In genomic region chr12:65905941-65906471, GRCh38 we compare ENCODE assay signal across 15 cellular contexts.
DNase-seq lines count a peak whose midpoint lies in the region; TF ChIP-seq lines count a peak whose summit lies in the region.
"Had no signal": no experiment of that assay in that cellular context is flagged by ENCODE, and none has a peak within 500 bp of the region (broad histone marks: within the 10 kb centered on the region; RNA-seq: fewer than 3 reads in every experiment).

No MANE protein-coding gene starts in this region.

- TF ChIP-seq CTCF in HFFc6 (IDR thresholded peaks at IDR 0.05) = no peak
- TF ChIP-seq CTCF in nephron (IDR thresholded peaks at IDR 0.05; ENCODE audit: unreplicated experiment in 3 of 3) = no peak
- no peak for TF ChIP-seq CTCF in retinal pigment epithelial cell (conservative IDR thresholded peaks at IDR 0.05; ENCODE audit: low read depth, low read length)
- no peak for TF ChIP-seq CTCF in glutamatergic neuron (IDR thresholded peaks at IDR 0.05; ENCODE audit: partially characterized antibody, unreplicated experiment)

- H3K4me1 Mint-ChIP-seq in HFFc6 (ENCODE audit: low read depth) (peaks cover 86% of the 10 kb centered on the region), nephron (peaks cover 24% of the 10 kb centered on the region), glutamatergic neuron (ENCODE audit: low read depth, unreplicated experiment) (no peaks in the 10 kb centered on the region)
- no peaks in the 10 kb centered on the region for H3K4me1 Mint-ChIP-seq in activated naive CD8-positive, alpha-beta T cell treated with anti-CD3 and anti-CD28 coated beads for 36 hours

- H3K9me3 Mint-ChIP-seq in HFFc6 (no peaks in the 10 kb centered on the region), nephron (no peaks in the 10 kb centered on the region), glutamatergic neuron (ENCODE audit: unreplicated experiment) (no peaks in the 10 kb centered on the region)
- no peaks in the 10 kb centered on the region for H3K9me3 Mint-ChIP-seq in activated naive CD8-positive, alpha-beta T cell treated with anti-CD3 and anti-CD28 coated beads for 36 hours

- H3K36me3 Mint-ChIP-seq in HFFc6 (ENCODE audit: low read depth) = peaks cover 45% of the 10 kb centered on the region
- peaks cover 56% of the 10 kb centered on the region for H3K36me3 Mint-ChIP-seq in nephron (ENCODE audit: low read depth)
- no peaks in the 10 kb centered on the region for H3K36me3 Mint-ChIP-seq in glutamatergic neuron (ENCODE audit: unreplicated experiment)
- no peaks in the 10 kb centered on the region for H3K36me3 Mint-ChIP-seq in activated naive CD8-positive, alpha-beta T cell treated with anti-CD3 and anti-CD28 coated beads for 36 hours

- H3K4me3 Mint-ChIP-seq in HFFc6 (no peak overlapping the region), nephron (no peak overlapping the region), glutamatergic neuron (ENCODE audit: unreplicated experiment) (no peak overlapping the region)
- no peak overlapping the region for H3K4me3 Mint-ChIP-seq in activated naive CD8-positive, alpha-beta T cell treated with anti-CD3 and anti-CD28 coated beads for 36 hours

- H3K27ac Mint-ChIP-seq in HFFc6 (peak overlapping the region; percentile 61), nephron (peak overlapping the region; percentile 33 to 61 (median 38)), glutamatergic neuron (ENCODE audit: unreplicated experiment) (no peak overlapping the region)
- no peak overlapping the region for H3K27ac Mint-ChIP-seq in activated naive CD8-positive, alpha-beta T cell treated with anti-CD3 and anti-CD28 coated beads for 36 hours

- no peak overlapping the region for H3K4me3 ChIP-seq in retinal pigment epithelial cell (ENCODE audit: low read length)
- H3K4me3 ChIP-seq: PC-9 had no signal

- peaks cover 3% of the 10 kb centered on the region; the same call in 1 of the 2 replicates for H3K27me3 Mint-ChIP-seq in HFFc6 (ENCODE audit: insufficient read depth)
- H3K27me3 Mint-ChIP-seq in nephron (ENCODE audit: low read depth) = no peaks in the 10 kb centered on the region
- no peaks in the 10 kb centered on the region for H3K27me3 Mint-ChIP-seq in glutamatergic neuron (ENCODE audit: unreplicated experiment)
- H3K27me3 Mint-ChIP-seq in activated naive CD8-positive, alpha-beta T cell treated with anti-CD3 and anti-CD28 coated beads for 36 hours = peaks cover 9% of the 10 kb centered on the region

- DNase-seq in HFFc6 (no peak), ecto neural progenitor cell (ENCODE audit: low spot score) (peak; percentile 58), retinal pigment epithelial cell (ENCODE audit: low read depth) (peak; percentile 91), glutamatergic neuron (no peak), kidney glomerular epithelial cell (lab: John Stamatoyannopoulos, UW) (no peak)
- no peak for DNase-seq in activated naive CD8-positive, alpha-beta T cell treated with anti-CD3 and anti-CD28 coated beads for 36 hours
- DNase-seq: ACHN, DMS79, IMR-90, NCI-H1417 treated with DMSO at 0.1 percent for 48 hours, NCI-H1930, NCI-H345, NCI-H524 treated with DMSO at 0.1 percent for 48 hours, PC-9 had no signal

Comparison
In these comparisons a context has a peak if more than half of its experiments do, and no peak if none do; other contexts are left out.
1. DNase-seq: peak in ecto neural progenitor cell (single experiment) and retinal pigment epithelial cell (single experiment); none in HFFc6 (single experiment), glutamatergic neuron (single experiment), kidney glomerular epithelial cell (single experiment) and activated naive CD8-positive, alpha-beta T cell treated with anti-CD3 and anti-CD28 coated beads for 36 hours (single experiment).
2. H3K27ac Mint-ChIP-seq: peak in HFFc6 (single experiment) and nephron (3 of 3); none in glutamatergic neuron (single experiment) and activated naive CD8-positive, alpha-beta T cell treated with anti-CD3 and anti-CD28 coated beads for 36 hours (single experiment).